Comparison of ENCODE assay signal across 1 cellular context in genomic region chr5:72172832-72173231, GRCh38.
TF ChIP-seq lines count a peak whose summit lies in the region.

No MANE protein-coding gene starts in this region.

TF ChIP-seq in GM23338, 12 proteins besides CTCF, POLR2A, EP300 and RAD21 (continued from another document):
- no peak for TF ChIP-seq CREB1 (CRISPR knock-in tag; IDR thresholded peaks at IDR 0.05; ENCODE audit: low read depth)
- no peak for TF ChIP-seq JUNB (IDR thresholded peaks at IDR 0.05; ENCODE audit: unreplicated experiment)
- TF ChIP-seq EZH2phosphoT487 (IDR thresholded peaks at IDR 0.05; ENCODE audit: unreplicated experiment), result no peak
